ENCODE assay signal across 8 cellular contexts in genomic region chr13:23609414-23610186, GRCh38. TPM values are rescaled to one million over a fixed set of nuclear protein-coding genes. Genes with fewer than 3 reads are reported as not detected.
DNase-seq lines count a peak whose midpoint lies in the region; ATAC-seq, FAIRE-seq and TF ChIP-seq lines count a peak whose summit lies in the region.

No MANE protein-coding gene starts in this region.

- peaks cover 4% of the 10 kb centered on the region for H3K79me2 ChIP-seq in GM12878 (ENCODE audit: control insufficient read depth, insufficient read depth, low read length)

- intact Hi-C loops in GM12878 (cut with micrococcal nuclease; ENCODE audit: unreplicated experiment), result no loop called here

- peak; percentile 62 for DNase-seq in AG10803 (ENCODE audit: low read depth)
- peak; percentile 41 for DNase-seq in H4 (ENCODE audit: low spot score)
- DNase-seq in GM12878 (ENCODE audit: low read depth, low spot score), result no peak
- peak; percentile 28 for DNase-seq in medulla oblongata (ENCODE audit: extremely low spot score)
- no peak for DNase-seq in endodermal cell
- no peak for DNase-seq in NCI-H1694 (lab: John Stamatoyannopoulos, UW)

- H3K27ac Mint-ChIP-seq in endodermal cell, result no peak overlapping the region

- no peaks in the 10 kb centered on the region for H3K9me3 ChIP-seq in GM12878 (replicated peaks; ENCODE audit: control insufficient read depth, insufficient read depth, low read length)
- H3K9me3 ChIP-seq in endodermal cell (ENCODE audit: control insufficient read depth, low read length), result no peaks in the 10 kb centered on the region

- TF ChIP-seq EP300 in GM12878 (IDR thresholded peaks at IDR 0.05; ENCODE audit: borderline replicate concordance in 1 of 2, control insufficient read depth in 1 of 2, low read depth in 2 of 2, low read length in 2 of 2), result 0 out of 4 replicates have a peak, but pooled peaks of 1 of the 2 experiments have one; percentile 29

- H3K9me3 Mint-ChIP-seq in endodermal cell, result no peaks in the 10 kb centered on the region

- peak overlapping the region; percentile 61 for H2AFZ ChIP-seq in GM12878 (ENCODE audit: control insufficient read depth, low read depth, low read length)

- POLR2A ChIA-PET in GM12878 (lab: Charles Lee), result interaction anchor here (0.6 kb wide), 1 partner anchor 19 kb away, joined by 3 read pairs; no protein-coding TSS in a partner anchor

- no peak overlapping the region for H3K4me3 Mint-ChIP-seq in endodermal cell

- no peak for TF ChIP-seq RAD21 in GM12878 (IDR thresholded peaks at IDR 0.05; ENCODE audit: insufficient read depth, low read depth, low read length)

- TF ChIP-seq POLR2A in GM12878 (IDR thresholded peaks at IDR 0.05; ENCODE audit: low read depth, low read length), result no peak

- CTCF ChIA-PET in GM12878 (lab: Yijun Ruan, JAX), result no interaction called here

- H3K27ac ChIP-seq in GM12878 (ENCODE audit: control insufficient read depth, insufficient read depth) (peak overlapping the region; percentile 71), endodermal cell (ENCODE audit: low read depth, low read length) (no peak overlapping the region)

- H3K36me3 ChIP-seq in GM12878 (ENCODE audit: control insufficient read depth in 2 of 2, insufficient read depth in 2 of 2, low read length in 1 of 2), result peaks cover 0 to 6% of the 10 kb centered on the region in 2 experiments; a peak in 1 of 4 replicates
- H3K36me3 ChIP-seq in endodermal cell (ENCODE audit: control insufficient read depth, insufficient read depth, low read length), result no peaks in the 10 kb centered on the region

- peak overlapping the region; percentile 32 for H3K9ac ChIP-seq in GM12878 (ENCODE audit: control insufficient read depth, insufficient read depth, low read length)
- H3K9ac ChIP-seq in endodermal cell (ENCODE audit: extremely low read depth, low read length, poor library complexity, severe bottlenecking), result no peak overlapping the region

- peak overlapping the region; percentile 89 for H3K4me2 ChIP-seq in GM12878 (ENCODE audit: control insufficient read depth, insufficient read depth)

- peak overlapping the region; percentile 41 for H3K4me3 ChIP-seq in AG10803 (ENCODE audit: low read length)
- peak overlapping the region; percentile 45 for H3K4me3 ChIP-seq in GM12878
- no peak overlapping the region for H3K4me3 ChIP-seq in endodermal cell (ENCODE audit: low read length)

- no peaks in the 10 kb centered on the region for H3K27me3 ChIP-seq in GM12878 (replicated peaks in 1 of 2; ENCODE audit: control insufficient read depth in 2 of 2, insufficient read depth in 2 of 2, low read length in 1 of 2)
- no peaks in the 10 kb centered on the region for H3K27me3 ChIP-seq in endodermal cell (ENCODE audit: control insufficient read depth, insufficient read depth, low read length, poor library complexity, severe bottlenecking)

- BruUV-seq in GM12878 (replicated peaks; lab: Mats Ljungman, UMichigan), result no TSS peak

- FAIRE-seq in GM12878 (lab: Jason Lieb, UNC), result peak; percentile 79

- H4K20me1 ChIP-seq in GM12878 (ENCODE audit: control insufficient read depth, insufficient read depth), result no peaks in the 10 kb centered on the region

- peaks cover 16% of the 10 kb centered on the region for H3K4me1 ChIP-seq in GM12878 (ENCODE audit: control insufficient read depth, insufficient read depth, low read length)
- H3K4me1 ChIP-seq in endodermal cell (ENCODE audit: control insufficient read depth, insufficient read depth, low read length), result peaks cover 11% of the 10 kb centered on the region

- peaks cover 24% of the 10 kb centered on the region for H3K4me1 Mint-ChIP-seq in endodermal cell

- SMC1A ChIA-PET in GM12878 (lab: Charles Lee; ENCODE audit: uncharacterized antibody, unreplicated experiment), result interaction anchor here (0.7 to 1.7 kb wide), 3 partner anchors 8 to 51 kb away, joined by 3 read pairs; no protein-coding TSS in a partner anchor

- WGBS in GM12878 (ENCODE audit: insufficient coverage, insufficient replicate concordance, low lambda C conversion rate, missing lambda C conversion rate), result 28% methylated on average over 9 of the region's 9 CpGs
- WGBS in endodermal cell (ENCODE audit: insufficient coverage in 1 of 2, insufficient read length in 1 of 2), 2 experiments, result 78 to 88% methylated on average over 6 to 8 of the region's 9 CpGs

- no peaks in the 10 kb centered on the region for H3K27me3 Mint-ChIP-seq in endodermal cell (ENCODE audit: insufficient read depth)

- no peaks in the 10 kb centered on the region for H3K36me3 Mint-ChIP-seq in endodermal cell (ENCODE audit: low read depth)

- TF ChIP-seq CTCF in AG10803 (conservative IDR thresholded peaks at IDR 0.05; ENCODE audit: low read length), result no peak
- TF ChIP-seq CTCF in GM12878 (IDR thresholded peaks at IDR 0.05 in 2 of 3, conservative IDR thresholded peaks at IDR 0.05 in 1 of 3; ENCODE audit: control insufficient read depth in 2 of 3, extremely low read depth in 1 of 3, insufficient read depth in 1 of 3, low read depth in 3 of 3, low read length in 3 of 3), result no peak
- TF ChIP-seq CTCF in endodermal cell (conservative IDR thresholded peaks at IDR 0.05), result no peak

- RAD21 ChIA-PET in GM12878 (lab: Charles Lee; ENCODE audit: unreplicated experiment), result interaction anchor here (0.8 kb wide), 1 partner anchor 57 kb away, joined by 3 read pairs; no protein-coding TSS in a partner anchor

- in situ Hi-C loops in GM12878 (cut with MboI), result no loop called here

- ATAC-seq in GM12878, result peak; percentile 68
- ATAC-seq in GM18873 (IDR thresholded peaks at IDR 0.05; ENCODE audit: low FRiP score, unreplicated experiment), result no peak
- ATAC-seq in GM19023 (IDR thresholded peaks at IDR 0.05; ENCODE audit: unreplicated experiment), result no peak

TF ChIP-seq in GM12878, 131 proteins besides CTCF, POLR2A, EP300 and RAD21:
- TF ChIP-seq PRDM15 (CRISPR knock-in tag; IDR thresholded peaks at IDR 0.05) (no peak), FOXM1 (IDR thresholded peaks at IDR 0.05; ENCODE audit: low read depth, low read length) (peak; percentile 8; the same call in 1 of the 2 replicates), GABPA (IDR thresholded peaks at IDR 0.05; ENCODE audit: low read depth) (0 out of 2 replicates have a peak, but pooled peaks have one; percentile 8), CEBPB (IDR thresholded peaks at IDR 0.05; ENCODE audit: borderline replicate concordance in 1 of 2, low read depth in 2 of 2, low read length in 2 of 2) (no peak), KDM1A (IDR thresholded peaks at IDR 0.05; ENCODE audit: borderline replicate concordance) (no peak)

RNA-seq across cellular contexts. Expression of gene TNFRSF19, which starts 39.4 kb away (rescaled TPM):
- 0.12 and 0.33 TPM in 2 replicates for total RNA-seq in H4 (2014; rRNA removed; shearing (Covaris generic))
- 34.1 and 37.8 TPM in 2 replicates for total RNA-seq in GM12878 (2013; cell fraction: nucleolus; rRNA removed)
- total RNA-seq in GM12878 (2014; rRNA removed), result 29.8 and 35.1 TPM in 2 replicates
- 34.3 and 34.4 TPM in 2 replicates for total RNA-seq in GM12878 (2014; rRNA removed; fragmentation: Illumina TruSeq; extraction: Trizol)
- total RNA-seq in GM12878 (2021), result 40.5 and 41.4 TPM in 2 replicates
- polyA plus RNA-seq in GM12878 (2011; ENCODE audit: low read depth), result 26.7 TPM
- 26.3 and 37.7 TPM in 2 replicates for polyA plus RNA-seq in GM12878 (2011; rRNA removed)
- 17.5 and 18.5 TPM in 2 replicates for polyA plus RNA-seq in GM12878 (2011; cell fraction: cytosol; rRNA removed)
- 24.6 and 30.7 TPM in 2 replicates for polyA plus RNA-seq in GM12878 (2011; cell fraction: nucleus; rRNA removed)
- polyA plus RNA-seq in GM12878 (2012), result 30.9 and 49.8 TPM in 2 replicates
- 43.3 and 52.1 TPM in 2 replicates for polyA plus RNA-seq in GM12878 (2014; fragmentation: Illumina TruSeq; extraction: Trizol)
- 10 to 100 TPM; 16.4 to 17.4 TPM for polyA plus RNA-seq in GM12878 (2014; fragmentation: Nextera tagmentation; extraction: Ambion mirVana)
- polyA plus RNA-seq in GM12878 (2014; rRNA removed), result 32.5 and 36.4 TPM in 2 replicates
- 10 to 100 TPM; 44.1 to 46.2 TPM for polyA plus RNA-seq in GM12878 (2016; fragmentation: Nextera tagmentation; extraction: Ambion mirVana)
- 25.6 and 35.8 TPM in 2 replicates for polyA minus RNA-seq in GM12878 (2011; rRNA and poly(A)+ RNA removed)
- polyA minus RNA-seq in GM12878 (2011; cell fraction: cytosol; rRNA and poly(A)+ RNA removed), result 8.7 and 9.7 TPM in 2 replicates
- polyA minus RNA-seq in GM12878 (2011; cell fraction: nucleus; rRNA and poly(A)+ RNA removed), result 14.4 and 16.5 TPM in 2 replicates
- total RNA-seq in endodermal cell, result 10 to 100 TPM in 1 of 2 donors, 1 to 10 TPM in 1; 9.2 to 13.0 TPM
- 58.9 TPM for polyA plus RNA-seq in endodermal cell (2013, experiment 1 of 2)
- polyA plus RNA-seq in endodermal cell (2013, experiment 2 of 2), result 53.9 TPM

Comparison
In these comparisons a context has a peak if more than half of its experiments do, and no peak if none do; other contexts are left out.
1. DNase-seq: peak in AG10803 (single experiment), H4 (single experiment) and medulla oblongata (single experiment); none in GM12878 (single experiment), endodermal cell (single experiment) and NCI-H1694 (single experiment).